1 cellular context compared by ENCODE assay signal in the genomic region with DNA sequence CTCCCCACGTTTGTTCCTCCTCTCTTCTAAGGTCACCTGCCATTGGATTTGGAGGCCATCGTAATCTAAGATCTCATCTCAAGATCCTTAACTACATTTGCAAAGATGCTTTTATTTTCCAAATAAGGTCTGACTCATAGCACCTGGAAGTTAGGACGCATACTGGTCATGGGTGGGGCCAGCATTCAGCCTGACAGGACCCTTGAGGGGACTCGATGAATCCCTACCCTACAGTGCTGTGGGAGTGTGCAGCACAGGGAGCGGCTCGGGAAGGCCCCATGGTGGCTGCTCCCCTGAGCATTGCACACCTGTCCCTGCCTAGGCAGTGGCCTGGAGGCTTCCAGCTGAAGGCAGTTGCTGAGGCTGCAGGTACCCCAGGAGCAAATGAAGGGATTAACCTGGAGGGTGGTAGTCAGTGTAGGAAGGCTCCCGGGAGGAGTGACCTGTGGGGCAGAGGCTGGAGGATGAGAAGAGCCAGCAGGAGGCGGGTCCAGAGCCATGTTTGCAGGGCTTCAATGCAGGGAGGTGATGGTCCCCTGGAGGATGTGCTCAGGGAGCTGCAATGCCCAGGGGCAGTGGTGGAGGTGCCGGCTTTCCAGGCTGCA.
TF ChIP-seq lines count a peak whose summit lies in the region.

No MANE protein-coding gene starts in this region.

TF ChIP-seq in HepG2, 621 proteins besides CTCF, POLR2A, EP300 and RAD21:
- TF ChIP-seq ELF3 (CRISPR knock-in tag; IDR thresholded peaks at IDR 0.05) (no peak), PRPF4 (IDR thresholded peaks at IDR 0.05; ENCODE audit: low read depth, low read length, poor library complexity, severe bottlenecking) (no peak), MTF1 (CRISPR knock-in tag; IDR thresholded peaks at IDR 0.05) (no peak), ZNF670 (CRISPR knock-in tag; IDR thresholded peaks at IDR 0.05; ENCODE audit: borderline replicate concordance) (no peak), FOXJ3 (CRISPR knock-in tag; IDR thresholded peaks at IDR 0.05; ENCODE audit: borderline replicate concordance) (no peak), ZNF709 (CRISPR knock-in tag; IDR thresholded peaks at IDR 0.05) (no peak), MXI1 (IDR thresholded peaks at IDR 0.05; ENCODE audit: borderline replicate concordance, low read depth, low read length) (no peak), ZFP37 (CRISPR knock-in tag; IDR thresholded peaks at IDR 0.05; ENCODE audit: borderline replicate concordance) (no peak), ZSCAN29 (CRISPR knock-in tag; conservative IDR thresholded peaks at IDR 0.05) (no peak)
- TF ChIP-seq, protein P1, sequence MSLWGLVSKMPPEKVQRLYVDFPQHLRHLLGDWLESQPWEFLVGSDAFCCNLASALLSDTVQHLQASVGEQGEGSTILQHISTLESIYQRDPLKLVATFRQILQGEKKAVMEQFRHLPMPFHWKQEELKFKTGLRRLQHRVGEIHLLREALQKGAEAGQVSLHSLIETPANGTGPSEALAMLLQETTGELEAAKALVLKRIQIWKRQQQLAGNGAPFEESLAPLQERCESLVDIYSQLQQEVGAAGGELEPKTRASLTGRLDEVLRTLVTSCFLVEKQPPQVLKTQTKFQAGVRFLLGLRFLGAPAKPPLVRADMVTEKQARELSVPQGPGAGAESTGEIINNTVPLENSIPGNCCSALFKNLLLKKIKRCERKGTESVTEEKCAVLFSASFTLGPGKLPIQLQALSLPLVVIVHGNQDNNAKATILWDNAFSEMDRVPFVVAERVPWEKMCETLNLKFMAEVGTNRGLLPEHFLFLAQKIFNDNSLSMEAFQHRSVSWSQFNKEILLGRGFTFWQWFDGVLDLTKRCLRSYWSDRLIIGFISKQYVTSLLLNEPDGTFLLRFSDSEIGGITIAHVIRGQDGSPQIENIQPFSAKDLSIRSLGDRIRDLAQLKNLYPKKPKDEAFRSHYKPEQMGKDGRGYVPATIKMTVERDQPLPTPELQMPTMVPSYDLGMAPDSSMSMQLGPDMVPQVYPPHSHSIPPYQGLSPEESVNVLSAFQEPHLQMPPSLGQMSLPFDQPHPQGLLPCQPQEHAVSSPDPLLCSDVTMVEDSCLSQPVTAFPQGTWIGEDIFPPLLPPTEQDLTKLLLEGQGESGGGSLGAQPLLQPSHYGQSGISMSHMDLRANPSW (CRISPR knock-in tag; IDR thresholded peaks at IDR 0.05; ENCODE audit: borderline replicate concordance) = no peak
